Comparison of ENCODE assay signal across 24 cellular contexts in genomic region chr12:92421042-92421441, GRCh38.
"Had no signal": no experiment of that assay in that cellular context is flagged by ENCODE, and none has a peak within 500 bp of the region (broad histone marks: within the 10 kb centered on the region; RNA-seq: fewer than 3 reads in every experiment).

No MANE protein-coding gene starts in this region.

- H3K27me3 Mint-ChIP-seq: brain, T-helper 17 cell had no signal

- H3K4me3 Mint-ChIP-seq: brain, nephron, T-helper 17 cell had no signal

- H3K36me3 Mint-ChIP-seq: brain had no signal

- H3K27ac ChIP-seq: esophagus muscularis mucosa, neutrophil, pancreas, psoas muscle, testis, uterus had no signal

- H3K4me3 ChIP-seq: esophagus muscularis mucosa, pancreas, psoas muscle, stomach, testis, uterus had no signal

- H3K9me3 Mint-ChIP-seq: brain, nephron had no signal

- H3K4me1 ChIP-seq: psoas muscle, testis, uterus had no signal

- ATAC-seq: activated naive CD4-positive, alpha-beta T cell treated with anti-CD3 and anti-CD28 coated beads, Interleukin-2, amount 50 U/mL, for 72 hours; left ventricle myocardium superior; psoas muscle; right cardiac atrium; T-helper 17 cell had no signal

- DNase-seq: activated CD4-positive, alpha-beta T cell treated with anti-CD3 and anti-CD28 coated beads for 4 hours; activated CD4-positive, alpha-beta T cell treated with anti-CD3 and anti-CD28 coated beads, Interleukin-2, amount 50 U/mL, for 48 hours; activated CD4-positive, CD25-positive, alpha-beta regulatory T cell; activated gamma-delta T cell; aorta; central memory CD4-positive, alpha-beta T cell; effector CD8-positive, alpha-beta T cell; hypothalamus; left ventricle myocardium superior; pancreas; psoas muscle; right cardiac atrium; stomach; T-helper 17 cell; testis; trophoblast cell; uterus had no signal

- H3K36me3 ChIP-seq: esophagus muscularis mucosa, neutrophil, pancreas, stomach, uterus had no signal

- FAIRE-seq: frontal cortex, islet of Langerhans, pancreas had no signal

- H3K9me3 ChIP-seq: esophagus muscularis mucosa, neutrophil, pancreas, psoas muscle, stomach, testis, uterus had no signal

- H3K27ac Mint-ChIP-seq: brain, nephron, T-helper 17 cell had no signal

- H3K4me1 Mint-ChIP-seq: nephron had no signal

- H3K27me3 ChIP-seq: esophagus muscularis mucosa, neutrophil, pancreas, stomach, testis, uterus had no signal
